In the genomic region with DNA sequence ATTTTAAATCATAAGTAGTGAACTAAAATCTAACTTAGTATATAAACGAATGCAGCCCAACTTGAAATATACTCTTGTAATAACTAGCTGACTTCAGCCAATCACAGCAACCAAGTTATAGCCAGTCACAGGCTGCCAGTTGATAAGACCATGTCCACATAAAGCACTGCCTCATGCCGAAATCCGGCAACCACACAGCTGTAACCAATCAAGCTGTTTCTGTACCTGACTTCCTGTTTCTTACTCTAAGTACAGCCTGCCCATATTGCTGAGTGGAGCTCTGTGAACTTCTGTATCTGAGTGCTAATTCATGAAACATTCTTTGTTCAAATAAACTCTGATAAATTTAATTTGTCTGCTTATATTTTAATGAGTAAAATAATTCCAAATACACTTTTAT, we compare ENCODE assay signal across 13 cellular contexts.
DNase-seq lines count a peak whose midpoint lies in the region; ATAC-seq and TF ChIP-seq lines count a peak whose summit lies in the region.
"Had no signal": no experiment of that assay in that cellular context is flagged by ENCODE, and none has a peak within 500 bp of the region (broad histone marks: within the 10 kb centered on the region; RNA-seq: fewer than 3 reads in every experiment).

No MANE protein-coding gene starts in this region.

- ATAC-seq in GM18858 (IDR thresholded peaks at IDR 0.05; ENCODE audit: unreplicated experiment): no peak

- peaks cover 8% of the 10 kb centered on the region for H3K9me3 Mint-ChIP-seq in nephron progenitor cell

- no peak overlapping the region for H3K4me3 ChIP-seq in cardiac fibroblast (replicated peaks in 1 of 2; ENCODE audit: low read depth in 2 of 2, low read length in 2 of 2)

- DNase-seq in NOMO-1 treated with DMSO at 0.1 percent for 48 hours (lab: John Stamatoyannopoulos, UW; ENCODE audit: unreplicated experiment) (peak; percentile 12), NOMO-1 treated with dmso at 0.1 percent for 144 hours (lab: John Stamatoyannopoulos, UW; ENCODE audit: unreplicated experiment) (no peak), OCI-M1 (lab: John Stamatoyannopoulos, UW) (peak; percentile 82), cardiac fibroblast (ENCODE audit: low read depth in 2 of 2) (peak; percentile 24 to 26), nephron progenitor cell (no peak), NCI-H1105 (lab: John Stamatoyannopoulos, UW) (no peak), amygdala (lab: John Stamatoyannopoulos, UW) (no peak)
- DNase-seq: 8988T, DMS53, NCI-H2029 treated with DMSO at 0.1 percent for 48 hours, NCI-H524, SHP77 had no signal

- TF ChIP-seq CTCF in cardiac fibroblast (IDR thresholded peaks at IDR 0.05; ENCODE audit: low read depth, low read length) (no peak), nephron progenitor cell (IDR thresholded peaks at IDR 0.05) (no peak)

- no peak overlapping the region for H3K27ac Mint-ChIP-seq in nephron progenitor cell

- H3K27me3 Mint-ChIP-seq in nephron progenitor cell (ENCODE audit: low read depth, poor library complexity): no peaks in the 10 kb centered on the region

- no peaks in the 10 kb centered on the region for H3K4me1 Mint-ChIP-seq in nephron progenitor cell

- peaks cover 4% of the 10 kb centered on the region for H3K36me3 Mint-ChIP-seq in nephron progenitor cell (ENCODE audit: low read depth)

- no peak overlapping the region for H3K4me3 Mint-ChIP-seq in nephron progenitor cell

Comparison
In these comparisons a context has a peak if more than half of its experiments do, and no peak if none do; other contexts are left out.
1. DNase-seq: peak in NOMO-1 treated with DMSO at 0.1 percent for 48 hours (single experiment), OCI-M1 (single experiment) and cardiac fibroblast (2 of 2); none in NOMO-1 treated with dmso at 0.1 percent for 144 hours (single experiment), nephron progenitor cell (single experiment), NCI-H1105 (single experiment) and amygdala (0 of 56).